13 cellular contexts compared by ENCODE assay signal in the genomic region with DNA sequence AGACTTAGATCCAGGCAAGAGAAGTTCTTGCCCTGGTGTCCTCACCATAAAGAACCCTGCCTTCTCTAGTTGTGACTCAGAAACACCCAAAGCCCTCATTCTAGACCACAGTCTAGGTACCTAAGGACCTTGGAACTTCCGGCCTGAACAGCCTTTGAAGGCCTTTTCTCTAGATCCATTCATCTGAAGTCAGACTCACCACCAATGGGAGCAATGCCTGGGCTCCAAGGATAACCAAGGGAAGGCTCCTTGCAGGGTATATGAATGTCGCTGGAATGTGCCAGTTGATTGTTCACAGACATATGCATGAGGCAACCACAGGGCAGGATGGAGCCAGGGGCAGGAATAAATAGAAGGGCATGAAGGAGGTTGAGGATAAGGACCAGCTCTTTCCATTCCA.
DNase-seq lines count a peak whose midpoint lies in the region; ATAC-seq and TF ChIP-seq lines count a peak whose summit lies in the region.
"Had no signal": no experiment of that assay in that cellular context is flagged by ENCODE, and none has a peak within 500 bp of the region (broad histone marks: within the 10 kb centered on the region; RNA-seq: fewer than 3 reads in every experiment).

No MANE protein-coding gene starts in this region.

- BruUV-seq in IMR-90 (replicated peaks; lab: Mats Ljungman, UMichigan) = no TSS peak

- dilution Hi-C loops in IMR-90 (cut with HindIII; ENCODE audit: low sequenced_read_pairs, unreplicated experiment) = no loop called here

- no CpG with 5 or more reads among the region's 2 CpGs for WGBS in IMR-90 (ENCODE audit: extremely low coverage in 2 of 2, insufficient read length in 1 of 2), 2 experiments

- no peak overlapping the region for H4K91ac ChIP-seq in IMR-90 (ENCODE audit: insufficient read depth, low read depth, low read length)

- H2BK20ac ChIP-seq in IMR-90 (ENCODE audit: low read depth, low read length) = no peak overlapping the region

- H3K4me3 ChIP-seq in IMR-90 (ENCODE audit: insufficient read depth, low read depth, low read length) = no peak overlapping the region
- H3K4me3 ChIP-seq: HAP-1, K562 had no signal

- no peak overlapping the region for H4K5ac ChIP-seq in IMR-90 (ENCODE audit: low read depth, low read length)

- no peak overlapping the region for H2BK15ac ChIP-seq in IMR-90 (ENCODE audit: low read depth, low read length)

- no peaks in the 10 kb centered on the region for H4K20me1 ChIP-seq in IMR-90 (ENCODE audit: insufficient read depth, low read length)

- no peaks in the 10 kb centered on the region for H3K9me1 ChIP-seq in IMR-90 (ENCODE audit: insufficient read depth, low read length)

- no peak for TF ChIP-seq CTCF in IMR-90 (conservative IDR thresholded peaks at IDR 0.05; ENCODE audit: low read depth, low read length)
- TF ChIP-seq CTCF in GM10248 (IDR thresholded peaks at IDR 0.05; ENCODE audit: control extremely low read depth, extremely low read depth, low read depth, missing control alignments) = no peak

- no peak overlapping the region for H3K23ac ChIP-seq in IMR-90 (ENCODE audit: low read depth, low read length)

- H3K27me3 ChIP-seq in IMR-90 (ENCODE audit: control insufficient read depth, insufficient read depth, low read length) = no peaks in the 10 kb centered on the region

- H3K9ac ChIP-seq in IMR-90 (ENCODE audit: low read depth, low read length) = no peak overlapping the region

- no peak overlapping the region for H3K14ac ChIP-seq in IMR-90 (replicated peaks; ENCODE audit: low read depth, low read length)

- H3K79me1 ChIP-seq in IMR-90 (ENCODE audit: low read depth in 1 of 2, low read length in 2 of 2) = no peaks in the 10 kb centered on the region

- peak; percentile 32 for DNase-seq in EL
- DNase-seq in IMR-90 = no peak
- DNase-seq in islet precursor cell = peak; percentile 63
- no peak for DNase-seq in cerebellar cortex (ENCODE audit: low spot score)
- DNase-seq in GM10248 (ENCODE audit: extremely low spot score) = no peak
- DNase-seq: BE2C; C1 segment of cervical spinal cord; CD4-positive, CD25-positive, alpha-beta regulatory T cell; CD8-positive, alpha-beta memory T cell; COR-L47 had no signal

- CTCF ChIA-PET in IMR-90 (lab: Yijun Ruan, JAX) = no interaction called here
- CTCF ChIA-PET in GM10248 (lab: Yijun Ruan, JAX) = interaction anchor here (1.1 kb wide), 1 partner anchor 15 kb away, joined by 3 read pairs; no protein-coding TSS in a partner anchor

- H3K9me3 ChIP-seq in IMR-90 (ENCODE audit: control insufficient read depth, insufficient read depth, low read length) = no peaks in the 10 kb centered on the region
- H3K9me3 ChIP-seq: BE2C, HAP-1 had no signal

- no peak overlapping the region for H3K18ac ChIP-seq in IMR-90 (ENCODE audit: low read depth, low read length)

- TF ChIP-seq POLR2A in IMR-90 (IDR thresholded peaks at IDR 0.05; ENCODE audit: low read depth, low read length) = no peak

- intact Hi-C loops in IMR-90 (cut with micrococcal nuclease) = no loop called here

- H3K27ac ChIP-seq in IMR-90 (ENCODE audit: insufficient read depth, low read length) = no peak overlapping the region

- no peak for ATAC-seq in IMR-90 (ENCODE audit: low read depth)
- ATAC-seq in GM19397 (IDR thresholded peaks at IDR 0.05; ENCODE audit: unreplicated experiment) = no peak
- ATAC-seq: K562 had no signal

- peak overlapping the region; percentile 66 for H2AFZ ChIP-seq in IMR-90 (replicated peaks; ENCODE audit: low read length, poor library complexity)

- POLR2A ChIA-PET in IMR-90 (lab: Charles Lee; ENCODE audit: unreplicated experiment) (no interaction called here), GM10248 (lab: Yijun Ruan, JAX) (no interaction called here)

- no peaks in the 10 kb centered on the region for H3K36me3 ChIP-seq in IMR-90 (ENCODE audit: control insufficient read depth, insufficient read depth, low read length)
- H3K36me3 ChIP-seq: BE2C, HAP-1 had no signal

- H3K4ac ChIP-seq in IMR-90 (ENCODE audit: low read depth, low read length) = no peak overlapping the region

- in situ Hi-C loops in IMR-90 (cut with MboI; ENCODE audit: low sequenced_read_pairs) = no loop called here

- no peaks in the 10 kb centered on the region for H3K4me1 ChIP-seq in IMR-90 (ENCODE audit: control insufficient read depth, insufficient read depth, low read length)
- H3K4me1 ChIP-seq: BE2C, HAP-1 had no signal

- H4K8ac ChIP-seq in IMR-90 (ENCODE audit: low read depth in 2 of 2, low read length in 2 of 2) = no peak overlapping the region

- H2BK5ac ChIP-seq in IMR-90 (ENCODE audit: low read depth, low read length, poor library complexity, severe bottlenecking) = no peak overlapping the region

- no peak for TF ChIP-seq RAD21 in IMR-90 (IDR thresholded peaks at IDR 0.05; ENCODE audit: low read length)

- no peak overlapping the region for H3K56ac ChIP-seq in IMR-90 (ENCODE audit: extremely low read depth, insufficient read depth, low read length)

- no peak overlapping the region for H3K4me2 ChIP-seq in IMR-90 (ENCODE audit: low read depth, low read length)

- H2AK5ac ChIP-seq in IMR-90 (ENCODE audit: low read depth, low read length) = no peak overlapping the region

- H2BK120ac ChIP-seq in IMR-90 (ENCODE audit: low read depth, low read length) = no peak overlapping the region

- H2AK9ac ChIP-seq in IMR-90 (replicated peaks; ENCODE audit: low read depth, low read length, poor library complexity) = no peak overlapping the region

TF ChIP-seq in IMR-90, 13 proteins besides CTCF, POLR2A, EP300 and RAD21:
- no peak for TF ChIP-seq RFX5 (IDR thresholded peaks at IDR 0.05; ENCODE audit: low read depth, low read length)
- TF ChIP-seq CEBPB (IDR thresholded peaks at IDR 0.05; ENCODE audit: low read depth, low read length) = no peak
- TF ChIP-seq SMC3 (IDR thresholded peaks at IDR 0.05; ENCODE audit: low read depth, low read length) = no peak
- no peak for TF ChIP-seq NFE2L2 (IDR thresholded peaks at IDR 0.05; ENCODE audit: low read depth, low read length)
- TF ChIP-seq CHD1 (IDR thresholded peaks at IDR 0.05; ENCODE audit: low read depth, low read length) = no peak
- TF ChIP-seq USF2 (IDR thresholded peaks at IDR 0.05; ENCODE audit: low read depth, low read length) = no peak
- TF ChIP-seq MAZ (IDR thresholded peaks at IDR 0.05; ENCODE audit: borderline replicate concordance, low read depth, low read length) = no peak
- TF ChIP-seq BHLHE40 (IDR thresholded peaks at IDR 0.05; ENCODE audit: low read depth, low read length) = no peak
- TF ChIP-seq FOS (IDR thresholded peaks at IDR 0.05; ENCODE audit: low read depth, low read length) = no peak
- TF ChIP-seq, protein P1, sequence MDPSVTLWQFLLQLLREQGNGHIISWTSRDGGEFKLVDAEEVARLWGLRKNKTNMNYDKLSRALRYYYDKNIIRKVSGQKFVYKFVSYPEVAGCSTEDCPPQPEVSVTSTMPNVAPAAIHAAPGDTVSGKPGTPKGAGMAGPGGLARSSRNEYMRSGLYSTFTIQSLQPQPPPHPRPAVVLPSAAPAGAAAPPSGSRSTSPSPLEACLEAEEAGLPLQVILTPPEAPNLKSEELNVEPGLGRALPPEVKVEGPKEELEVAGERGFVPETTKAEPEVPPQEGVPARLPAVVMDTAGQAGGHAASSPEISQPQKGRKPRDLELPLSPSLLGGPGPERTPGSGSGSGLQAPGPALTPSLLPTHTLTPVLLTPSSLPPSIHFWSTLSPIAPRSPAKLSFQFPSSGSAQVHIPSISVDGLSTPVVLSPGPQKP (IDR thresholded peaks at IDR 0.05; ENCODE audit: borderline replicate concordance, low read depth, low read length) = no peak
- TF ChIP-seq RCOR1 (IDR thresholded peaks at IDR 0.05; ENCODE audit: insufficient replicate concordance, low read length) = no peak
- TF ChIP-seq MAFK (IDR thresholded peaks at IDR 0.05; ENCODE audit: low read depth, low read length) = no peak
- TF ChIP-seq MXI1 (IDR thresholded peaks at IDR 0.05; ENCODE audit: borderline replicate concordance, low read depth, low read length) = no peak

Comparison
In these comparisons a context has a peak if more than half of its experiments do, and no peak if none do; other contexts are left out.
1. DNase-seq: peak in EL (single experiment) and islet precursor cell (single experiment); none in IMR-90 (single experiment), cerebellar cortex (single experiment) and GM10248 (single experiment).